Comparison of ENCODE assay signal across 21 cellular contexts in genomic region chr9:82560457-82560904, GRCh38.
DNase-seq lines count a peak whose midpoint lies in the region; ATAC-seq, FAIRE-seq and TF ChIP-seq lines count a peak whose summit lies in the region.
"Had no signal": no experiment of that assay in that cellular context is flagged by ENCODE, and none has a peak within 500 bp of the region (broad histone marks: within the 10 kb centered on the region; RNA-seq: fewer than 3 reads in every experiment).

No MANE protein-coding gene starts in this region.

- H3K27me3 Mint-ChIP-seq in WTC11 (ENCODE audit: low read depth), result no peaks in the 10 kb centered on the region; the same call in 1 of the 2 replicates
- no peaks in the 10 kb centered on the region for H3K27me3 Mint-ChIP-seq in activated CD4-positive, alpha-beta T cell treated with anti-CD3 and anti-CD28 coated beads, Interleukin-2, amount 10 ng/mL, durations not matched to agents 24 days and 14 days
- H3K27me3 Mint-ChIP-seq in T-helper 2 cell treated with Interferon-gamma antibody and Interleukin-4, amounts not matched to agents 5 μg/mL and 100 μg/mL, for 36 hours (ENCODE audit: low read depth), result no peaks in the 10 kb centered on the region
- H3K27me3 Mint-ChIP-seq: activated T-helper 17 cell treated with anti-CD3 and anti-CD28 coated beads, Interleukin-2, amount 50 U/mL, for 72 hours; central memory CD8-positive, alpha-beta T cell; effector memory CD8-positive, alpha-beta T cell; stimulated activated naive B cell treated with anti-CD40 and anti-IgM and Interleukin-4, amounts not matched to agents 10 μg/mL and 1 μg/mL and 100 μg/mL, for 72 hours had no signal

- ATAC-seq in WTC11 (no peak), pancreas (peak; percentile 75 to 90 (median 86)), Right ventricle myocardium superior (ENCODE audit: poor library complexity) (no peak)
- ATAC-seq: activated T-helper 17 cell treated with anti-CD3 and anti-CD28 coated beads, Interleukin-2, amount 50 U/mL, for 72 hours; effector memory CD8-positive, alpha-beta T cell; stimulated activated naive B cell treated with anti-CD40 and anti-IgM and Interleukin-4, amounts not matched to agents 10 μg/mL and 1 μg/mL and 100 μg/mL, for 72 hours had no signal

- H3K27ac ChIP-seq in pancreas (peak overlapping the region in 1 of 4 donors; percentile 57), ovary (no peak overlapping the region)
- H3K27ac ChIP-seq: left ventricle myocardium inferior, tibial nerve had no signal

- H3K4me1 Mint-ChIP-seq in WTC11, result peaks cover 14% of the 10 kb centered on the region
- H3K4me1 Mint-ChIP-seq in activated CD4-positive, alpha-beta T cell treated with anti-CD3 and anti-CD28 coated beads, Interleukin-2, amount 10 ng/mL, durations not matched to agents 24 days and 14 days, result no peaks in the 10 kb centered on the region
- H3K4me1 Mint-ChIP-seq in T-helper 2 cell treated with Interferon-gamma antibody and Interleukin-4, amounts not matched to agents 5 μg/mL and 100 μg/mL, for 36 hours (ENCODE audit: low read depth), result no peaks in the 10 kb centered on the region
- H3K4me1 Mint-ChIP-seq: activated T-helper 17 cell treated with anti-CD3 and anti-CD28 coated beads, Interleukin-2, amount 50 U/mL, for 72 hours; central memory CD8-positive, alpha-beta T cell had no signal

- H3K9me3 ChIP-seq in pancreas (no peaks in the 10 kb centered on the region), ovary (peaks cover 0 to 6% of the 10 kb centered on the region in 2 donors)
- H3K9me3 ChIP-seq: left ventricle myocardium inferior had no signal

- TF ChIP-seq CTCF in WTC11 (IDR thresholded peaks at IDR 0.05) (no peak), pancreas (IDR thresholded peaks at IDR 0.05) (no peak), ovary (IDR thresholded peaks at IDR 0.05) (no peak)

- no peaks in the 10 kb centered on the region for H3K27me3 ChIP-seq in pancreas
- H3K27me3 ChIP-seq in ovary, result no peaks in the 10 kb centered on the region
- H3K27me3 ChIP-seq: tibial nerve had no signal

- POLR2A ChIA-PET in WTC11 (lab: Charles Lee), result no interaction called here

- TF ChIP-seq POLR2A in ovary (IDR thresholded peaks at IDR 0.05), result no peak

- H3K4me1 ChIP-seq in pancreas (peaks cover 18 to 46% (median 39%) of the 10 kb centered on the region in 3 donors), ovary (ENCODE audit: insufficient read depth) (no peaks in the 10 kb centered on the region)
- H3K4me1 ChIP-seq: tibial nerve had no signal

- H3K36me3 ChIP-seq in pancreas, result no peaks in the 10 kb centered on the region
- no peaks in the 10 kb centered on the region for H3K36me3 ChIP-seq in ovary
- H3K36me3 ChIP-seq: left ventricle myocardium inferior, tibial nerve had no signal

- H3K4me3 Mint-ChIP-seq in WTC11, result no peak overlapping the region
- H3K4me3 Mint-ChIP-seq in activated CD4-positive, alpha-beta T cell treated with anti-CD3 and anti-CD28 coated beads, Interleukin-2, amount 10 ng/mL, durations not matched to agents 24 days and 14 days, result no peak overlapping the region
- H3K4me3 Mint-ChIP-seq in T-helper 2 cell treated with Interferon-gamma antibody and Interleukin-4, amounts not matched to agents 5 μg/mL and 100 μg/mL, for 36 hours, result no peak overlapping the region
- H3K4me3 Mint-ChIP-seq: activated T-helper 17 cell treated with anti-CD3 and anti-CD28 coated beads, Interleukin-2, amount 50 U/mL, for 72 hours; central memory CD8-positive, alpha-beta T cell; effector memory CD8-positive, alpha-beta T cell; stimulated activated naive B cell treated with anti-CD40 and anti-IgM and Interleukin-4, amounts not matched to agents 10 μg/mL and 1 μg/mL and 100 μg/mL, for 72 hours had no signal

- no peak for FAIRE-seq in pancreas (lab: Jason Lieb, UNC)
- FAIRE-seq: GM19239 had no signal

- no peak for TF ChIP-seq EP300 in ovary (IDR thresholded peaks at IDR 0.05)

- DNase-seq in HT-29 (ENCODE audit: low spot score), result peak; percentile 43
- DNase-seq in NCI-H2081 (lab: John Stamatoyannopoulos, UW), result peak; percentile 65 to 94
- DNase-seq in WTC11 (ENCODE audit: low spot score), result no peak
- peak; percentile 29 to 72 (median 50) for DNase-seq in pancreas
- DNase-seq in ovary, result no peak
- DNase-seq in Right ventricle myocardium superior, result no peak
- DNase-seq in activated CD4-positive, alpha-beta T cell treated with anti-CD3 and anti-CD28 coated beads, Interleukin-2, amount 10 ng/mL, durations not matched to agents 24 days and 14 days, result no peak
- no peak for DNase-seq in T-helper 2 cell treated with Interferon-gamma antibody and Interleukin-4, amounts not matched to agents 5 μg/mL and 100 μg/mL, for 36 hours (ENCODE audit: low spot score)
- DNase-seq: activated CD4-positive, CD25-positive, alpha-beta regulatory T cell; DMS 273 treated with DMSO at 0.1 percent for 48 hours; effector memory CD8-positive, alpha-beta T cell; HCEC 1CT; hypothalamus; left ventricle myocardium inferior; RPMI8226; stimulated activated naive B cell treated with anti-CD40 and anti-IgM and Interleukin-4, amounts not matched to agents 10 μg/mL and 1 μg/mL and 100 μg/mL, for 72 hours; T-helper 1 cell had no signal

- CTCF ChIA-PET in WTC11 (lab: Charles Lee), result no interaction called here

- intact Hi-C loops in pancreas (cut with DNase I), result loop anchor here in 1 of 3 donors (5.0 kb wide), 1 partner anchor 37 kb away; no protein-coding TSS in a partner anchor
- intact Hi-C loops in ovary (cut with DNase I), result no loop called here
- intact Hi-C loops in Right ventricle myocardium superior (cut with DNase I), result no loop called here
- intact Hi-C loops in activated CD4-positive, alpha-beta T cell treated with anti-CD3 and anti-CD28 coated beads, Interleukin-2, amount 10 ng/mL, durations not matched to agents 24 days and 14 days (cut with micrococcal nuclease), result no loop called here

- no peak overlapping the region for H3K4me3 ChIP-seq in pancreas
- H3K4me3 ChIP-seq in ovary, result no peak overlapping the region
- H3K4me3 ChIP-seq: left ventricle myocardium inferior, tibial nerve had no signal

- 30 to 39% methylated on average over 9 of the region's 9 CpGs for WGBS in pancreas, 2 donors
- 73 to 77% (median 77%) methylated on average over 9 of the region's 9 CpGs for WGBS in ovary, 3 donors

- H3K36me3 Mint-ChIP-seq in WTC11, result no peaks in the 10 kb centered on the region
- no peaks in the 10 kb centered on the region for H3K36me3 Mint-ChIP-seq in activated CD4-positive, alpha-beta T cell treated with anti-CD3 and anti-CD28 coated beads, Interleukin-2, amount 10 ng/mL, durations not matched to agents 24 days and 14 days (ENCODE audit: low read depth)
- H3K36me3 Mint-ChIP-seq in T-helper 2 cell treated with Interferon-gamma antibody and Interleukin-4, amounts not matched to agents 5 μg/mL and 100 μg/mL, for 36 hours (ENCODE audit: low read depth), result no peaks in the 10 kb centered on the region
- H3K36me3 Mint-ChIP-seq: stimulated activated naive B cell treated with anti-CD40 and anti-IgM and Interleukin-4, amounts not matched to agents 10 μg/mL and 1 μg/mL and 100 μg/mL, for 72 hours had no signal

- H3K9me3 Mint-ChIP-seq in WTC11, result peaks cover 3% of the 10 kb centered on the region; the same call in 1 of the 2 replicates
- no peaks in the 10 kb centered on the region for H3K9me3 Mint-ChIP-seq in activated CD4-positive, alpha-beta T cell treated with anti-CD3 and anti-CD28 coated beads, Interleukin-2, amount 10 ng/mL, durations not matched to agents 24 days and 14 days
- H3K9me3 Mint-ChIP-seq in T-helper 2 cell treated with Interferon-gamma antibody and Interleukin-4, amounts not matched to agents 5 μg/mL and 100 μg/mL, for 36 hours, result peaks cover 6% of the 10 kb centered on the region
- H3K9me3 Mint-ChIP-seq: activated T-helper 17 cell treated with anti-CD3 and anti-CD28 coated beads, Interleukin-2, amount 50 U/mL, for 72 hours; effector memory CD8-positive, alpha-beta T cell had no signal

- H3K27ac Mint-ChIP-seq in WTC11, result no peak overlapping the region
- H3K27ac Mint-ChIP-seq in activated CD4-positive, alpha-beta T cell treated with anti-CD3 and anti-CD28 coated beads, Interleukin-2, amount 10 ng/mL, durations not matched to agents 24 days and 14 days, result no peak overlapping the region
- no peak overlapping the region for H3K27ac Mint-ChIP-seq in T-helper 2 cell treated with Interferon-gamma antibody and Interleukin-4, amounts not matched to agents 5 μg/mL and 100 μg/mL, for 36 hours
- H3K27ac Mint-ChIP-seq: activated T-helper 17 cell treated with anti-CD3 and anti-CD28 coated beads, Interleukin-2, amount 50 U/mL, for 72 hours; effector memory CD8-positive, alpha-beta T cell; stimulated activated naive B cell treated with anti-CD40 and anti-IgM and Interleukin-4, amounts not matched to agents 10 μg/mL and 1 μg/mL and 100 μg/mL, for 72 hours had no signal

TF ChIP-seq in WTC11, 78 proteins besides CTCF, POLR2A, EP300 and RAD21:
- no peak for TF ChIP-seq NR1H2 (CRISPR knock-in tag; IDR thresholded peaks at IDR 0.05)
- TF ChIP-seq GABPB1 (CRISPR knock-in tag; IDR thresholded peaks at IDR 0.05), result peak; percentile 66
TF ChIP-seq in WTC11: peak in this region for 1.

Comparison
In these comparisons a context has a peak if more than half of its experiments do, and no peak if none do; other contexts are left out.
1. DNase-seq: peak in HT-29 (single experiment), NCI-H2081 (2 of 2) and pancreas (6 of 6); none in WTC11 (single experiment), ovary (0 of 5), Right ventricle myocardium superior (single experiment), activated CD4-positive, alpha-beta T cell treated with anti-CD3 and anti-CD28 coated beads, Interleukin-2, amount 10 ng/mL, durations not matched to agents 24 days and 14 days (single experiment) and T-helper 2 cell treated with Interferon-gamma antibody and Interleukin-4, amounts not matched to agents 5 μg/mL and 100 μg/mL, for 36 hours (single experiment).
2. ATAC-seq: peak in pancreas (4 of 4); none in WTC11 (single experiment) and Right ventricle myocardium superior (single experiment).